In genomic region chr19:3285647-3286176, GRCh38 we compare ENCODE assay signal across 8 cellular contexts.
DNase-seq lines count a peak whose midpoint lies in the region; ATAC-seq lines count a peak whose summit lies in the region.

No MANE protein-coding gene starts in this region.

- H3K4me1 Mint-ChIP-seq in activated T-cell treated with anti-CD3 and anti-CD28 coated beads, Interleukin-2, amount 50 U/mL, for 72 hours (ENCODE audit: low read depth), result peaks cover 14% of the 10 kb centered on the region
- peaks cover 7% of the 10 kb centered on the region for H3K4me1 Mint-ChIP-seq in stimulated activated memory B cell treated with anti-CD40 and anti-IgM and Interleukin-4, amounts not matched to agents 10 μg/mL and 1 μg/mL and 100 μg/mL, for 72 hours

- H3K4me3 ChIP-seq in iPS-18c (ENCODE audit: insufficient read depth, low read depth, low read length), result peak overlapping the region; percentile 58

- H3K9me3 ChIP-seq in iPS-18c (ENCODE audit: control insufficient read depth, insufficient read depth, low read length), result no peaks in the 10 kb centered on the region

- H3K27me3 Mint-ChIP-seq in activated T-cell treated with anti-CD3 and anti-CD28 coated beads, Interleukin-2, amount 50 U/mL, for 72 hours (ENCODE audit: low read depth), result peaks cover 12% of the 10 kb centered on the region
- peaks cover 55% of the 10 kb centered on the region for H3K27me3 Mint-ChIP-seq in stimulated activated memory B cell treated with anti-CD40 and anti-IgM and Interleukin-4, amounts not matched to agents 10 μg/mL and 1 μg/mL and 100 μg/mL, for 72 hours

- no peaks in the 10 kb centered on the region for H3K9me3 Mint-ChIP-seq in activated T-cell treated with anti-CD3 and anti-CD28 coated beads, Interleukin-2, amount 50 U/mL, for 72 hours
- peaks cover 3% of the 10 kb centered on the region for H3K9me3 Mint-ChIP-seq in stimulated activated memory B cell treated with anti-CD40 and anti-IgM and Interleukin-4, amounts not matched to agents 10 μg/mL and 1 μg/mL and 100 μg/mL, for 72 hours

- H3K4me3 Mint-ChIP-seq in activated T-cell treated with anti-CD3 and anti-CD28 coated beads, Interleukin-2, amount 50 U/mL, for 72 hours, result peak overlapping the region; percentile 34 to 43
- no peak overlapping the region for H3K4me3 Mint-ChIP-seq in stimulated activated memory B cell treated with anti-CD40 and anti-IgM and Interleukin-4, amounts not matched to agents 10 μg/mL and 1 μg/mL and 100 μg/mL, for 72 hours

- DNase-seq in NCI-H82 (lab: John Stamatoyannopoulos, UW) (peak; percentile 80), NCI-H82 treated with DMSO at 0.1 percent for 48 hours (lab: John Stamatoyannopoulos, UW; ENCODE audit: unreplicated experiment) (no peak), SIG-M5 (lab: John Stamatoyannopoulos, UW) (no peak)
- DNase-seq in activated T-cell treated with anti-CD3 and anti-CD28 coated beads, Interleukin-2, amount 50 U/mL, for 72 hours, result no peak

- ATAC-seq in activated T-cell treated with anti-CD3 and anti-CD28 coated beads, Interleukin-2, amount 50 U/mL, for 72 hours (replicated peaks in 1 of 2), result peak; percentile 18 to 22
- peak; percentile 40 for ATAC-seq in stimulated activated memory B cell treated with anti-CD40 and anti-IgM and Interleukin-4, amounts not matched to agents 10 μg/mL and 1 μg/mL and 100 μg/mL, for 72 hours
- no peak for ATAC-seq in HG03432 (IDR thresholded peaks at IDR 0.05; ENCODE audit: unreplicated experiment)
- ATAC-seq in HG02798 (IDR thresholded peaks at IDR 0.05; ENCODE audit: poor library complexity, unreplicated experiment), result no peak

- H3K27ac Mint-ChIP-seq in activated T-cell treated with anti-CD3 and anti-CD28 coated beads, Interleukin-2, amount 50 U/mL, for 72 hours, result no peak overlapping the region
- no peak overlapping the region for H3K27ac Mint-ChIP-seq in stimulated activated memory B cell treated with anti-CD40 and anti-IgM and Interleukin-4, amounts not matched to agents 10 μg/mL and 1 μg/mL and 100 μg/mL, for 72 hours

- no peaks in the 10 kb centered on the region for H3K36me3 Mint-ChIP-seq in activated T-cell treated with anti-CD3 and anti-CD28 coated beads, Interleukin-2, amount 50 U/mL, for 72 hours (ENCODE audit: insufficient read depth in 2 of 2)
- H3K36me3 Mint-ChIP-seq in stimulated activated memory B cell treated with anti-CD40 and anti-IgM and Interleukin-4, amounts not matched to agents 10 μg/mL and 1 μg/mL and 100 μg/mL, for 72 hours, result no peaks in the 10 kb centered on the region

Comparison
In these comparisons a context has a peak if more than half of its experiments do, and no peak if none do; other contexts are left out.
1. ATAC-seq: peak in activated T-cell treated with anti-CD3 and anti-CD28 coated beads, Interleukin-2, amount 50 U/mL, for 72 hours (2 of 2) and stimulated activated memory B cell treated with anti-CD40 and anti-IgM and Interleukin-4, amounts not matched to agents 10 μg/mL and 1 μg/mL and 100 μg/mL, for 72 hours (single experiment); none in HG03432 (single experiment) and HG02798 (single experiment).